1 cellular context compared by ENCODE assay signal in genomic region chr17:50036455-50037320, GRCh38.
TF ChIP-seq lines count a peak whose summit lies in the region.

No MANE protein-coding gene starts in this region.

TF ChIP-seq in HepG2, 621 proteins besides CTCF, POLR2A, EP300 and RAD21:
- TF ChIP-seq LCORL (IDR thresholded peaks at IDR 0.05) (no peak), LCORL (CRISPR knock-in tag; IDR thresholded peaks at IDR 0.05) (0 out of 2 replicates have a peak, but pooled peaks have one; percentile 38), FOXA1 (IDR thresholded peaks at IDR 0.05) (no peak), FOXA1 (CRISPR knock-in tag; IDR thresholded peaks at IDR 0.05) (0 out of 2 replicates have a peak, but pooled peaks have one; percentile 34), THRA (CRISPR knock-in tag; IDR thresholded peaks at IDR 0.05; ENCODE audit: borderline replicate concordance) (peak; percentile 70; the same call in 1 of the 2 replicates), ARID4A (CRISPR knock-in tag; IDR thresholded peaks at IDR 0.05; ENCODE audit: borderline replicate concordance) (peak; percentile 26; the same call in 1 of the 2 replicates), MTF2 (CRISPR knock-in tag; IDR thresholded peaks at IDR 0.05; ENCODE audit: borderline replicate concordance) (peak; percentile 65; the same call in 1 of the 2 replicates), PHF21A (CRISPR knock-in tag; IDR thresholded peaks at IDR 0.05) (0 out of 2 replicates have a peak, but pooled peaks have one; percentile 13), XRCC5 (optimal IDR thresholded peaks at IDR 0.05; ENCODE audit: low read length) (peak; percentile 3), HNF4A (CRISPR knock-in tag; IDR thresholded peaks at IDR 0.05) (0 out of 2 replicates have a peak, but pooled peaks have one; percentile 14), PATZ1 (CRISPR knock-in tag; IDR thresholded peaks at IDR 0.05) (peak; percentile 75), ZNF567 (CRISPR knock-in tag; IDR thresholded peaks at IDR 0.05; ENCODE audit: borderline replicate concordance) (no peak), ZBTB39 (CRISPR knock-in tag; IDR thresholded peaks at IDR 0.05) (0 out of 2 replicates have a peak, but pooled peaks have one; percentile 45), ZNF18 (CRISPR knock-in tag; IDR thresholded peaks at IDR 0.05; ENCODE audit: insufficient replicate concordance) (no peak), NCOA1 (CRISPR knock-in tag; IDR thresholded peaks at IDR 0.05) (0 out of 2 replicates have a peak, but pooled peaks have one; percentile 30), ZNF275 (CRISPR knock-in tag; IDR thresholded peaks at IDR 0.05; ENCODE audit: borderline replicate concordance) (no peak), FIP1L1 (IDR thresholded peaks at IDR 0.05; ENCODE audit: borderline replicate concordance, insufficient read depth, low read depth, low read length) (no peak)
